ENCODE assay signal across 18 cellular contexts in the genomic region with DNA sequence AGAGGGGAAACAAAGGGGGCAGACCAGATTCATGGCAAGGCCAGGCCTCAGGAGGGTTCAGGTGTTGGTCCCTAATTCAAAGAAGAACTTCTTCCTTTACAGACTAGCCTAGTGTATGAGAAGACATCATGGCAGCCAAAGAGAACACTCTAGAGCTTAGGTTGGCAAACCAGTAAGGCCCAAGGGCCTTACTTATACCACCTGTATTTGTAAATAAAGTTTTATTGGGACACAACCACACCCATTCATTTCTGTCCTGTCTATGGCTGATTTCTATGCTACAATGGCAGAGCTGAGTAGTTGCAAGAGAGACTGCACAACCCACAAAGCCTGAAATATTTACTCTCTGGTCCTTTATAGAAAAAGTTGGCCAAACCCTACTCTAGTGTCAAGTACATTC.
"Had no signal": no experiment of that assay in that cellular context is flagged by ENCODE, and none has a peak within 500 bp of the region (broad histone marks: within the 10 kb centered on the region; RNA-seq: fewer than 3 reads in every experiment).

No MANE protein-coding gene starts in this region.

- H3K4me2 ChIP-seq: neural progenitor cell had no signal

- H3K27ac ChIP-seq: neural progenitor cell, ovary, tibial nerve, vagina had no signal

- H3K27me3 ChIP-seq: neural progenitor cell, ovary, tibial nerve, vagina had no signal

- H3K9me3 ChIP-seq: ovary, tibial nerve, vagina had no signal

- H3K4me3 ChIP-seq: neural progenitor cell, ovary, tibial nerve, vagina had no signal

- H3K4me3 Mint-ChIP-seq: activated CD8-positive, alpha-beta memory T cell treated with anti-CD3 and anti-CD28 coated beads, Interleukin-2, amount 10 ng/mL, durations not matched to agents 7 days and 5 days; activated T-cell treated with anti-CD3 and anti-CD28 coated beads, Interleukin-2, amount 50 U/mL, for 24 hours; neural progenitor cell had no signal

- H2AFZ ChIP-seq: neural progenitor cell had no signal

- H3K27me3 Mint-ChIP-seq: activated CD8-positive, alpha-beta memory T cell treated with anti-CD3 and anti-CD28 coated beads, Interleukin-2, amount 10 ng/mL, durations not matched to agents 7 days and 5 days; activated T-cell treated with anti-CD3 and anti-CD28 coated beads, Interleukin-2, amount 50 U/mL, for 24 hours had no signal

- H3K27ac Mint-ChIP-seq: activated CD8-positive, alpha-beta memory T cell treated with anti-CD3 and anti-CD28 coated beads, Interleukin-2, amount 10 ng/mL, durations not matched to agents 7 days and 5 days; activated T-cell treated with anti-CD3 and anti-CD28 coated beads, Interleukin-2, amount 50 U/mL, for 24 hours; neural progenitor cell had no signal

- H3K9me3 Mint-ChIP-seq: activated T-cell treated with anti-CD3 and anti-CD28 coated beads, Interleukin-2, amount 50 U/mL, for 24 hours; neural progenitor cell had no signal

- H3K9ac ChIP-seq: neural progenitor cell had no signal

- H3K36me3 ChIP-seq: neural progenitor cell, ovary, tibial nerve, vagina had no signal

- FAIRE-seq: colon, kidney had no signal

- ATAC-seq: activated CD8-positive, alpha-beta memory T cell treated with anti-CD3 and anti-CD28 coated beads, Interleukin-2, amount 10 ng/mL, durations not matched to agents 7 days and 5 days; esophagus mucosa; left ventricle myocardium superior had no signal

- DNase-seq: activated CD4-positive, alpha-beta T cell treated with anti-CD3 and anti-CD28 coated beads, Interleukin-2, amount 50 U/mL, for 48 hours; activated CD8-positive, alpha-beta memory T cell treated with anti-CD3 and anti-CD28 coated beads, Interleukin-2, amount 10 ng/mL, durations not matched to agents 7 days and 5 days; activated effector memory CD4-positive, alpha-beta T cell treated with Interleukin-2 at 50 U/mL for 16 hours; activated naive CD4-positive, alpha-beta T cell treated with anti-CD3 and anti-CD28 coated beads, Interleukin-2, amount 50 U/mL, for 16 hours; activated T-cell treated with anti-CD3 and anti-CD28 coated beads, Interleukin-2, amount 50 U/mL, for 24 hours; caudate nucleus; hippocampal formation; kidney; left ventricle myocardium superior; mesendoderm; ovary; stimulated activated naive CD4-positive, alpha-beta T cell; T-helper 9 cell had no signal
